Comparison of ENCODE assay signal across 10 cellular contexts in genomic region chr5:151134228-151134627, GRCh38. TPM values are rescaled to one million over a fixed set of nuclear protein-coding genes. Genes with fewer than 3 reads are reported as not detected.
DNase-seq lines count a peak whose midpoint lies in the region; ATAC-seq and TF ChIP-seq lines count a peak whose summit lies in the region.
"Had no signal": no experiment of that assay in that cellular context is flagged by ENCODE, and none has a peak within 500 bp of the region (broad histone marks: within the 10 kb centered on the region; RNA-seq: fewer than 3 reads in every experiment).

No MANE protein-coding gene starts in this region.

- no peaks in the 10 kb centered on the region for H3K4me1 ChIP-seq in tibial nerve
- H3K4me1 ChIP-seq: thyroid gland had no signal

- DNase-seq in DMS153 (lab: John Stamatoyannopoulos, UW) (peak; percentile 23), DMS153 treated with DMSO at 0.1 percent for 48 hours (lab: John Stamatoyannopoulos, UW; ENCODE audit: unreplicated experiment) (no peak), naive B cell (no peak), tibial nerve (ENCODE audit: low spot score in 2 of 2) (no peak), medulla oblongata (ENCODE audit: extremely low spot score) (no peak), D341Med (ENCODE audit: low spot score) (no peak)
- DNase-seq: KBM-7, thyroid gland had no signal

- H3K4me3 ChIP-seq in tibial nerve, result no peak overlapping the region
- H3K4me3 ChIP-seq: thyroid gland had no signal

- H3K36me3 Mint-ChIP-seq in naive B cell, result peaks cover 41 to 76% of the 10 kb centered on the region in 2 donors

- peaks cover 83 to 94% (median 92%) of the 10 kb centered on the region in 3 donors for H3K4me1 Mint-ChIP-seq in naive B cell

- peak overlapping the region; percentile 2 to 86 (median 76) for H3K27ac Mint-ChIP-seq in naive B cell

- no peaks in the 10 kb centered on the region for H3K9me3 Mint-ChIP-seq in naive B cell

- TF ChIP-seq EP300 in tibial nerve (IDR thresholded peaks at IDR 0.05), result no peak

- no peaks in the 10 kb centered on the region for H3K27me3 ChIP-seq in tibial nerve
- H3K27me3 ChIP-seq: thyroid gland had no signal

- TF ChIP-seq POLR2A in tibial nerve (IDR thresholded peaks at IDR 0.05), result no peak

- H3K27ac ChIP-seq in tibial nerve, result peak overlapping the region in 1 of 4 donors; percentile 0
- H3K27ac ChIP-seq: thyroid gland had no signal

- H3K9me3 ChIP-seq in tibial nerve, result no peaks in the 10 kb centered on the region
- H3K9me3 ChIP-seq: thyroid gland had no signal

- no peaks in the 10 kb centered on the region for H3K27me3 Mint-ChIP-seq in naive B cell

- 64 to 88% methylated on average over 3 of the region's 3 CpGs for WGBS in tibial nerve, 2 donors

- no peak for TF ChIP-seq CTCF in tibial nerve (IDR thresholded peaks at IDR 0.05)

- peak overlapping the region in 4 of 8 donors; percentile 28 to 78 (median 54) for H3K4me3 Mint-ChIP-seq in naive B cell

- peaks cover 2 to 100% (median 70%) of the 10 kb centered on the region in 3 donors for H3K36me3 ChIP-seq in tibial nerve

- peak; percentile 77 for ATAC-seq in GM21526 (IDR thresholded peaks at IDR 0.05; ENCODE audit: low FRiP score, unreplicated experiment)
- peak; percentile 57 for ATAC-seq in HG03571 (IDR thresholded peaks at IDR 0.05; ENCODE audit: unreplicated experiment)
- peak in 1 of 2 donors; percentile 29 for ATAC-seq in naive B cell (ENCODE audit: low read depth in 2 of 2)

RNA-seq across cellular contexts. Expression of gene ANXA6, which starts 23.4 kb away (rescaled TPM):
- 100 to 1,000 TPM; 183 to 442 (median 326) TPM for polyA plus RNA-seq in naive B cell (ENCODE audit: low read depth in 6 of 6)
- total RNA-seq in tibial nerve, result 100 to 1,000 TPM; 168 to 282 (median 181) TPM

RNA-seq across cellular contexts. Expression of gene TNIP1, which starts 53.4 kb away (rescaled TPM):
- 10 to 100 TPM; 36.2 to 68.2 (median 55.5) TPM for polyA plus RNA-seq in naive B cell (ENCODE audit: low read depth in 6 of 6)
- total RNA-seq in tibial nerve, result 100 to 1,000 TPM in 1 of 4 donors, 10 to 100 TPM in 3; 91.2 to 108 (median 94.3) TPM
